Comparison of ENCODE assay signal across 8 cellular contexts in genomic region chr1:101137144-101138126, GRCh38.
DNase-seq lines count a peak whose midpoint lies in the region; ATAC-seq, FAIRE-seq and TF ChIP-seq lines count a peak whose summit lies in the region.

No MANE protein-coding gene starts in this region.

- 59 to 60% methylated on average over 5 of the region's 5 CpGs for WGBS in lower leg skin, 2 donors

- no peak for TF ChIP-seq CTCF in CD8-positive, alpha-beta T cell (IDR thresholded peaks at IDR 0.05)
- no peak for TF ChIP-seq CTCF in lower leg skin (IDR thresholded peaks at IDR 0.05)

- no peaks in the 10 kb centered on the region for H3K36me3 ChIP-seq in CD8-positive, alpha-beta T cell (ENCODE audit: insufficient read depth, low read length)

- H3K4me3 ChIP-seq in CD8-positive, alpha-beta T cell (ENCODE audit: low read depth, low read length) = no peak overlapping the region
- H3K4me3 ChIP-seq in lower leg skin (ENCODE audit: low read depth, poor library complexity, severe bottlenecking) = no peak overlapping the region

- no peaks in the 10 kb centered on the region for H3K36me3 Mint-ChIP-seq in CD8-positive, alpha-beta T cell

- ATAC-seq in CD8-positive, alpha-beta T cell = peak; percentile 67

- no peaks in the 10 kb centered on the region for H3K9me3 ChIP-seq in CD8-positive, alpha-beta T cell (ENCODE audit: low read length)

- TF ChIP-seq POLR2A in H54 (IDR thresholded peaks at IDR 0.05; ENCODE audit: low read depth, low read length) (no peak), lower leg skin (IDR thresholded peaks at IDR 0.05) (no peak)

- intact Hi-C loops in CD8-positive, alpha-beta T cell (cut with DNase I, micrococcal nuclease) = loop anchor here (1.0 to 5.0 kb wide), 8 partner anchors 100 to 220 kb away; partner anchors contain the start of genes DPH5 (in 1 of the 2) and S1PR1 (in 1 of the 2)
- intact Hi-C loops in lower leg skin (cut with DNase I; ENCODE audit: low total_unique reads) = no loop called here

- no peaks in the 10 kb centered on the region for H3K9me3 Mint-ChIP-seq in CD8-positive, alpha-beta T cell

- no peak for DNase-seq in CD8-positive, alpha-beta T cell
- DNase-seq in H54 (ENCODE audit: insufficient read length, low spot score) (no peak), SIG-M5 (lab: John Stamatoyannopoulos, UW) (peak; percentile 39), iris pigment epithelial cell (ENCODE audit: low read depth) (peak; percentile 90), lower leg skin (ENCODE audit: low spot score in 2 of 2) (no peak), NCI-H2081 (lab: John Stamatoyannopoulos, UW) (no peak), GDM1 (lab: John Stamatoyannopoulos, UW) (no peak), occipital lobe (lab: John Stamatoyannopoulos, UW) (no peak)

- H3K4me3 Mint-ChIP-seq in CD8-positive, alpha-beta T cell = peak overlapping the region; percentile 13

- POLR2A ChIA-PET in CD8-positive, alpha-beta T cell (lab: Charles Lee) = interaction anchor here (0.7 to 2.7 kb wide), 6 partner anchors 7 to 108 kb away, joined by 3 to 24 read pairs (median 4); no protein-coding TSS in a partner anchor

- CTCF ChIA-PET in CD8-positive, alpha-beta T cell (lab: Charles Lee) = interaction anchor here (0.7 to 7.6 kb wide), 17 partner anchors 9 to 228 kb away, joined by 3 to 136 read pairs (median 3); partner anchors contain the start of gene DPH5

- H3K27me3 ChIP-seq in CD8-positive, alpha-beta T cell (ENCODE audit: insufficient read depth, low read length) = no peaks in the 10 kb centered on the region

- H3K27me3 Mint-ChIP-seq in CD8-positive, alpha-beta T cell (ENCODE audit: low read depth) = no peaks in the 10 kb centered on the region

- H3K27ac ChIP-seq in CD8-positive, alpha-beta T cell (ENCODE audit: low read depth, low read length) = no peak overlapping the region

- peaks cover 55% of the 10 kb centered on the region for H3K4me1 Mint-ChIP-seq in CD8-positive, alpha-beta T cell (ENCODE audit: low read depth)

- FAIRE-seq in H54 (lab: Jason Lieb, UNC) = peak; percentile 90

- H3K27ac Mint-ChIP-seq in CD8-positive, alpha-beta T cell = peak overlapping the region; percentile 85

- peaks cover 32% of the 10 kb centered on the region for H3K4me1 ChIP-seq in CD8-positive, alpha-beta T cell (ENCODE audit: insufficient read depth, low read length)

Comparison
In these comparisons a context has a peak if more than half of its experiments do, and no peak if none do; other contexts are left out.
1. DNase-seq: peak in SIG-M5 (single experiment) and iris pigment epithelial cell (single experiment); none in CD8-positive, alpha-beta T cell (0 of 7), H54 (single experiment), lower leg skin (0 of 2), NCI-H2081 (0 of 2), GDM1 (single experiment) and occipital lobe (single experiment).